1 cellular context compared by ENCODE assay signal in the genomic region with DNA sequence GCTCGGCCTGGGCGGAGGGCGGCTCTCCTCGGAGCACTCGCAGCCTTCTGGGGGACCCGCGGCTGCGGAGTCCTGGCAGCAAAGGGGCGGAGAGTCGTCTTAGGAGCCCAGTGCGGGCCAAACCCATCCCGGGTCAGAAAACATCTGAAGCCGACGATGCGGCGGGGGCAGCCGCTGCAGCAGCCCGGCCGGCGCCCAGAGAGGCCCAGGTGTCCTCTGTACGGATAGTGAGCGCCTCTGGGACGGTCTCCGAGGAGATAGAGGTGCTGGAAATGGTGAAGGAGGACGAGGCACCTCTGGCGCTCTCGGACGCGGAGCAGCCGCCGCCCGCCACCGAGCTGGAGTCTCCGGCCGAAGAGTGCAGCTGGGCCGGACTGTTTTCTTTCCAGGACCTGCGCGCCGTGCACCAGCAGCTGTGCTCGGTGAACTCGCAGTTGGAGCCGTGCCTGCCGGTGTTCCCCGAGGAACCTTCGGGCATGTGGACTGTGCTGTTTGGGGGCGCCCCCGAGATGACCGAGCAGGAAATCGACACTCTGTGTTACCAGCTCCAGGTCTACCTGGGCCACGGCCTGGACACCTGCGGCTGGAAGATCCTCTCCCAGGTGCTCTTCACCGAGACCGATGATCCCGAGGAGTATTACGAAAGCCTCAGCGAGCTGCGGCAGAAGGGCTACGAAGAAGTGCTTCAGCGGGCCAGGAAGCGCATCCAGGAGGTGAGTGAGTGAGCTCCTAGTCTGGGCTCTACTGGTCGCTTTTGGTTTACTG.
TF ChIP-seq lines count a peak whose summit lies in the region.

No MANE protein-coding gene starts in this region.

TF ChIP-seq in GM12878, 131 proteins besides CTCF, POLR2A, EP300 and RAD21 (continues in another document):
- no peak for TF ChIP-seq ETV6 (conservative IDR thresholded peaks at IDR 0.05 in 1 of 2, IDR thresholded peaks at IDR 0.05 in 1 of 2; ENCODE audit: borderline replicate concordance in 1 of 2, low read depth in 1 of 2)
- no peak for TF ChIP-seq TARDBP (IDR thresholded peaks at IDR 0.05; ENCODE audit: borderline replicate concordance)
- no peak for TF ChIP-seq BMI1 (IDR thresholded peaks at IDR 0.05; ENCODE audit: borderline replicate concordance)
- TF ChIP-seq, protein P1, sequence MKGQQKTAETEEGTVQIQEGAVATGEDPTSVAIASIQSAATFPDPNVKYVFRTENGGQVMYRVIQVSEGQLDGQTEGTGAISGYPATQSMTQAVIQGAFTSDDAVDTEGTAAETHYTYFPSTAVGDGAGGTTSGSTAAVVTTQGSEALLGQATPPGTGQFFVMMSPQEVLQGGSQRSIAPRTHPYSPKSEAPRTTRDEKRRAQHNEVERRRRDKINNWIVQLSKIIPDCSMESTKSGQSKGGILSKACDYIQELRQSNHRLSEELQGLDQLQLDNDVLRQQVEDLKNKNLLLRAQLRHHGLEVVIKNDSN (IDR thresholded peaks at IDR 0.05; ENCODE audit: borderline replicate concordance, extremely low read length, insufficient read depth, low read depth, low read length) = no peak
- no peak for TF ChIP-seq RFX5 (IDR thresholded peaks at IDR 0.05; ENCODE audit: low read depth, low read length)
- TF ChIP-seq, protein P2, sequence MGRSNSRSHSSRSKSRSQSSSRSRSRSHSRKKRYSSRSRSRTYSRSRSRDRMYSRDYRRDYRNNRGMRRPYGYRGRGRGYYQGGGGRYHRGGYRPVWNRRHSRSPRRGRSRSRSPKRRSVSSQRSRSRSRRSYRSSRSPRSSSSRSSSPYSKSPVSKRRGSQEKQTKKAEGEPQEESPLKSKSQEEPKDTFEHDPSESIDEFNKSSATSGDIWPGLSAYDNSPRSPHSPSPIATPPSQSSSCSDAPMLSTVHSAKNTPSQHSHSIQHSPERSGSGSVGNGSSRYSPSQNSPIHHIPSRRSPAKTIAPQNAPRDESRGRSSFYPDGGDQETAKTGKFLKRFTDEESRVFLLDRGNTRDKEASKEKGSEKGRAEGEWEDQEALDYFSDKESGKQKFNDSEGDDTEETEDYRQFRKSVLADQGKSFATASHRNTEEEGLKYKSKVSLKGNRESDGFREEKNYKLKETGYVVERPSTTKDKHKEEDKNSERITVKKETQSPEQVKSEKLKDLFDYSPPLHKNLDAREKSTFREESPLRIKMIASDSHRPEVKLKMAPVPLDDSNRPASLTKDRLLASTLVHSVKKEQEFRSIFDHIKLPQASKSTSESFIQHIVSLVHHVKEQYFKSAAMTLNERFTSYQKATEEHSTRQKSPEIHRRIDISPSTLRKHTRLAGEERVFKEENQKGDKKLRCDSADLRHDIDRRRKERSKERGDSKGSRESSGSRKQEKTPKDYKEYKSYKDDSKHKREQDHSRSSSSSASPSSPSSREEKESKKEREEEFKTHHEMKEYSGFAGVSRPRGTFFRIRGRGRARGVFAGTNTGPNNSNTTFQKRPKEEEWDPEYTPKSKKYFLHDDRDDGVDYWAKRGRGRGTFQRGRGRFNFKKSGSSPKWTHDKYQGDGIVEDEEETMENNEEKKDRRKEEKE (IDR thresholded peaks at IDR 0.05) = no peak
- TF ChIP-seq KDM1A (IDR thresholded peaks at IDR 0.05; ENCODE audit: borderline replicate concordance) = no peak
- TF ChIP-seq NFYA (IDR thresholded peaks at IDR 0.05; ENCODE audit: borderline replicate concordance, low read depth, low read length) = no peak
- TF ChIP-seq, protein P3, sequence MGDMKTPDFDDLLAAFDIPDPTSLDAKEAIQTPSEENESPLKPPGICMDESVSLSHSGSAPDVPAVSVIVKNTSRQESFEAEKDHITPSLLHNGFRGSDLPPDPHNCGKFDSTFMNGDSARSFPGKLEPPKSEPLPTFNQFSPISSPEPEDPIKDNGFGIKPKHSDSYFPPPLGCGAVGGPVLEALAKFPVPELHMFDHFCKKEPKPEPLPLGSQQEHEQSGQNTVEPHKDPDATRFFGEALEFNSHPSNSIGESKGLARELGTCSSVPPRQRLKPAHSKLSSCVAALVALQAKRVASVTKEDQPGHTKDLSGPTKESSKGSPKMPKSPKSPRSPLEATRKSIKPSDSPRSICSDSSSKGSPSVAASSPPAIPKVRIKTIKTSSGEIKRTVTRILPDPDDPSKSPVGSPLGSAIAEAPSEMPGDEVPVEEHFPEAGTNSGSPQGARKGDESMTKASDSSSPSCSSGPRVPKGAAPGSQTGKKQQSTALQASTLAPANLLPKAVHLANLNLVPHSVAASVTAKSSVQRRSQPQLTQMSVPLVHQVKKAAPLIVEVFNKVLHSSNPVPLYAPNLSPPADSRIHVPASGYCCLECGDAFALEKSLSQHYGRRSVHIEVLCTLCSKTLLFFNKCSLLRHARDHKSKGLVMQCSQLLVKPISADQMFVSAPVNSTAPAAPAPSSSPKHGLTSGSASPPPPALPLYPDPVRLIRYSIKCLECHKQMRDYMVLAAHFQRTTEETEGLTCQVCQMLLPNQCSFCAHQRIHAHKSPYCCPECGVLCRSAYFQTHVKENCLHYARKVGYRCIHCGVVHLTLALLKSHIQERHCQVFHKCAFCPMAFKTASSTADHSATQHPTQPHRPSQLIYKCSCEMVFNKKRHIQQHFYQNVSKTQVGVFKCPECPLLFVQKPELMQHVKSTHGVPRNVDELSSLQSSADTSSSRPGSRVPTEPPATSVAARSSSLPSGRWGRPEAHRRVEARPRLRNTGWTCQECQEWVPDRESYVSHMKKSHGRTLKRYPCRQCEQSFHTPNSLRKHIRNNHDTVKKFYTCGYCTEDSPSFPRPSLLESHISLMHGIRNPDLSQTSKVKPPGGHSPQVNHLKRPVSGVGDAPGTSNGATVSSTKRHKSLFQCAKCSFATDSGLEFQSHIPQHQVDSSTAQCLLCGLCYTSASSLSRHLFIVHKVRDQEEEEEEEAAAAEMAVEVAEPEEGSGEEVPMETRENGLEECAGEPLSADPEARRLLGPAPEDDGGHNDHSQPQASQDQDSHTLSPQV (IDR thresholded peaks at IDR 0.05) = no peak
- no peak for TF ChIP-seq MTA2 (IDR thresholded peaks at IDR 0.05; ENCODE audit: low read depth)
- TF ChIP-seq, protein P4, sequence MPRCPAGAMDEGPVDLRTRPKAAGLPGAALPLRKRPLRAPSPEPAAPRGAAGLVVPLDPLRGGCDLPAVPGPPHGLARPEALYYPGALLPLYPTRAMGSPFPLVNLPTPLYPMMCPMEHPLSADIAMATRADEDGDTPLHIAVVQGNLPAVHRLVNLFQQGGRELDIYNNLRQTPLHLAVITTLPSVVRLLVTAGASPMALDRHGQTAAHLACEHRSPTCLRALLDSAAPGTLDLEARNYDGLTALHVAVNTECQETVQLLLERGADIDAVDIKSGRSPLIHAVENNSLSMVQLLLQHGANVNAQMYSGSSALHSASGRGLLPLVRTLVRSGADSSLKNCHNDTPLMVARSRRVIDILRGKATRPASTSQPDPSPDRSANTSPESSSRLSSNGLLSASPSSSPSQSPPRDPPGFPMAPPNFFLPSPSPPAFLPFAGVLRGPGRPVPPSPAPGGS (IDR thresholded peaks at IDR 0.05; ENCODE audit: borderline replicate concordance, insufficient read depth, low read depth, low read length, poor library complexity, severe bottlenecking) = no peak
- TF ChIP-seq ZNF384 (IDR thresholded peaks at IDR 0.05; ENCODE audit: borderline replicate concordance, low read depth, low read length) = no peak
- no peak for TF ChIP-seq GATAD2B (conservative IDR thresholded peaks at IDR 0.05; ENCODE audit: low read depth)
- TF ChIP-seq, protein P5, sequence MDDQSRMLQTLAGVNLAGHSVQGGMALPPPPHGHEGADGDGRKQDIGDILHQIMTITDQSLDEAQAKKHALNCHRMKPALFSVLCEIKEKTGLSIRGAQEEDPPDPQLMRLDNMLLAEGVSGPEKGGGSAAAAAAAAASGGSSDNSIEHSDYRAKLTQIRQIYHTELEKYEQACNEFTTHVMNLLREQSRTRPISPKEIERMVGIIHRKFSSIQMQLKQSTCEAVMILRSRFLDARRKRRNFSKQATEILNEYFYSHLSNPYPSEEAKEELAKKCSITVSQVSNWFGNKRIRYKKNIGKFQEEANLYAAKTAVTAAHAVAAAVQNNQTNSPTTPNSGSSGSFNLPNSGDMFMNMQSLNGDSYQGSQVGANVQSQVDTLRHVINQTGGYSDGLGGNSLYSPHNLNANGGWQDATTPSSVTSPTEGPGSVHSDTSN (IDR thresholded peaks at IDR 0.05; ENCODE audit: insufficient replicate concordance, low read depth, low read length) = no peak
- TF ChIP-seq MEF2B (IDR thresholded peaks at IDR 0.05; ENCODE audit: partially characterized antibody, poor library complexity, severe bottlenecking) = no peak
- TF ChIP-seq GABPA (IDR thresholded peaks at IDR 0.05; ENCODE audit: low read depth) = 0 out of 2 replicates have a peak, but pooled peaks have one; percentile 9
- no peak for TF ChIP-seq SMAD5 (IDR thresholded peaks at IDR 0.05; ENCODE audit: low read depth)
- no peak for TF ChIP-seq DPF2 (IDR thresholded peaks at IDR 0.05)
- no peak for TF ChIP-seq NFXL1 (IDR thresholded peaks at IDR 0.05; ENCODE audit: borderline replicate concordance)
- TF ChIP-seq SMC3 (IDR thresholded peaks at IDR 0.05; ENCODE audit: borderline replicate concordance, low read length) = no peak
- no peak for TF ChIP-seq FOXK2 (IDR thresholded peaks at IDR 0.05)
- TF ChIP-seq, protein P6, sequence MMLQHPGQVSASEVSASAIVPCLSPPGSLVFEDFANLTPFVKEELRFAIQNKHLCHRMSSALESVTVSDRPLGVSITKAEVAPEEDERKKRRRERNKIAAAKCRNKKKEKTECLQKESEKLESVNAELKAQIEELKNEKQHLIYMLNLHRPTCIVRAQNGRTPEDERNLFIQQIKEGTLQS (IDR thresholded peaks at IDR 0.05; ENCODE audit: borderline replicate concordance, extremely low read depth, low read depth, low read length) = no peak
- TF ChIP-seq SRF (IDR thresholded peaks at IDR 0.05; ENCODE audit: low read depth in 2 of 2, low read length in 2 of 2) = 0 out of 4 replicates have a peak, but pooled peaks of 1 of the 2 experiments have one; percentile 41
- no peak for TF ChIP-seq NRF1 (conservative IDR thresholded peaks at IDR 0.05; ENCODE audit: low read depth, low read length)
- TF ChIP-seq RB1 (IDR thresholded peaks at IDR 0.05; ENCODE audit: borderline replicate concordance) = no peak
- TF ChIP-seq, protein P7, sequence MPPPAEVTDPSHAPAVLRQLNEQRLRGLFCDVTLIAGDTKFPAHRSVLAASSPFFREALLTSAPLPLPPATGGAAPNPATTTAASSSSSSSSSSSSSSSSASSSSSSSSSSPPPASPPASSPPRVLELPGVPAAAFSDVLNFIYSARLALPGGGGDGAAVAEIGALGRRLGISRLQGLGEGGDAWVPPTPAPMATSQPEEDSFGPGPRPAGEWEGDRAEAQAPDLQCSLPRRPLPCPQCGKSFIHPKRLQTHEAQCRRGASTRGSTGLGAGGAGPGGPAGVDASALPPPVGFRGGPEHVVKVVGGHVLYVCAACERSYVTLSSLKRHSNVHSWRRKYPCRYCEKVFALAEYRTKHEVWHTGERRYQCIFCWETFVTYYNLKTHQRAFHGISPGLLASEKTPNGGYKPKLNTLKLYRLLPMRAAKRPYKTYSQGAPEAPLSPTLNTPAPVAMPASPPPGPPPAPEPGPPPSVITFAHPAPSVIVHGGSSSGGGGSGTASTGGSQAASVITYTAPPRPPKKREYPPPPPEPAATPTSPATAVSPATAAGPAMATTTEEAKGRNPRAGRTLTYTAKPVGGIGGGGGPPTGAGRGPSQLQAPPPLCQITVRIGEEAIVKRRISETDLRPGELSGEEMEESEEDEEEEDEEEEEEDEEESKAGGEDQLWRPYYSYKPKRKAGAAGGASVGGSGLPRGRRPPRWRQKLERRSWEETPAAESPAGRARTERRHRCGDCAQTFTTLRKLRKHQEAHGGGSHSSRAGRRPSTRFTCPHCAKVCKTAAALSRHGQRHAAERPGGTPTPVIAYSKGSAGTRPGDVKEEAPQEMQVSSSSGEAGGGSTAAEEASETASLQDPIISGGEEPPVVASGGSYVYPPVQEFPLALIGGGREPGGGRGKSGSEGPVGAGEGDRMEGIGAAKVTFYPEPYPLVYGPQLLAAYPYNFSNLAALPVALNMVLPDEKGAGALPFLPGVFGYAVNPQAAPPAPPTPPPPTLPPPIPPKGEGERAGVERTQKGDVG (CRISPR knock-in tag; IDR thresholded peaks at IDR 0.05) = no peak
- TF ChIP-seq, protein P8, sequence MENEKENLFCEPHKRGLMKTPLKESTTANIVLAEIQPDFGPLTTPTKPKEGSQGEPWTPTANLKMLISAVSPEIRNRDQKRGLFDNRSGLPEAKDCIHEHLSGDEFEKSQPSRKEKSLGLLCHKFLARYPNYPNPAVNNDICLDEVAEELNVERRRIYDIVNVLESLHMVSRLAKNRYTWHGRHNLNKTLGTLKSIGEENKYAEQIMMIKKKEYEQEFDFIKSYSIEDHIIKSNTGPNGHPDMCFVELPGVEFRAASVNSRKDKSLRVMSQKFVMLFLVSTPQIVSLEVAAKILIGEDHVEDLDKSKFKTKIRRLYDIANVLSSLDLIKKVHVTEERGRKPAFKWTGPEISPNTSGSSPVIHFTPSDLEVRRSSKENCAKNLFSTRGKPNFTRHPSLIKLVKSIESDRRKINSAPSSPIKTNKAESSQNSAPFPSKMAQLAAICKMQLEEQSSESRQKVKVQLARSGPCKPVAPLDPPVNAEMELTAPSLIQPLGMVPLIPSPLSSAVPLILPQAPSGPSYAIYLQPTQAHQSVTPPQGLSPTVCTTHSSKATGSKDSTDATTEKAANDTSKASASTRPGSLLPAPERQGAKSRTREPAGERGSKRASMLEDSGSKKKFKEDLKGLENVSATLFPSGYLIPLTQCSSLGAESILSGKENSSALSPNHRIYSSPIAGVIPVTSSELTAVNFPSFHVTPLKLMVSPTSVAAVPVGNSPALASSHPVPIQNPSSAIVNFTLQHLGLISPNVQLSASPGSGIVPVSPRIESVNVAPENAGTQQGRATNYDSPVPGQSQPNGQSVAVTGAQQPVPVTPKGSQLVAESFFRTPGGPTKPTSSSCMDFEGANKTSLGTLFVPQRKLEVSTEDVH (IDR thresholded peaks at IDR 0.05; ENCODE audit: low read depth, partially characterized antibody) = no peak
- no peak for TF ChIP-seq RELA (IDR thresholded peaks at IDR 0.05; ENCODE audit: borderline replicate concordance, partially characterized antibody)
- TF ChIP-seq ASH2L (IDR thresholded peaks at IDR 0.05; ENCODE audit: borderline replicate concordance, low read depth) = no peak
- TF ChIP-seq, protein P9, sequence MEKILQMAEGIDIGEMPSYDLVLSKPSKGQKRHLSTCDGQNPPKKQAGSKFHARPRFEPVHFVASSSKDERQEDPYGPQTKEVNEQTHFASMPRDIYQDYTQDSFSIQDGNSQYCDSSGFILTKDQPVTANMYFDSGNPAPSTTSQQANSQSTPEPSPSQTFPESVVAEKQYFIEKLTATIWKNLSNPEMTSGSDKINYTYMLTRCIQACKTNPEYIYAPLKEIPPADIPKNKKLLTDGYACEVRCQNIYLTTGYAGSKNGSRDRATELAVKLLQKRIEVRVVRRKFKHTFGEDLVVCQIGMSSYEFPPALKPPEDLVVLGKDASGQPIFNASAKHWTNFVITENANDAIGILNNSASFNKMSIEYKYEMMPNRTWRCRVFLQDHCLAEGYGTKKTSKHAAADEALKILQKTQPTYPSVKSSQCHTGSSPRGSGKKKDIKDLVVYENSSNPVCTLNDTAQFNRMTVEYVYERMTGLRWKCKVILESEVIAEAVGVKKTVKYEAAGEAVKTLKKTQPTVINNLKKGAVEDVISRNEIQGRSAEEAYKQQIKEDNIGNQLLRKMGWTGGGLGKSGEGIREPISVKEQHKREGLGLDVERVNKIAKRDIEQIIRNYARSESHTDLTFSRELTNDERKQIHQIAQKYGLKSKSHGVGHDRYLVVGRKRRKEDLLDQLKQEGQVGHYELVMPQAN (conservative IDR thresholded peaks at IDR 0.05) = no peak
- TF ChIP-seq CREB1 (IDR thresholded peaks at IDR 0.05; ENCODE audit: low read depth) = no peak
- TF ChIP-seq SIX5 (IDR thresholded peaks at IDR 0.05; ENCODE audit: low read depth, low read length, severe bottlenecking) = no peak
- TF ChIP-seq ZNF207 (IDR thresholded peaks at IDR 0.05; ENCODE audit: borderline replicate concordance) = no peak
- TF ChIP-seq EED (IDR thresholded peaks at IDR 0.05; ENCODE audit: low read depth) = peak; percentile 23; the same call in 1 of the 2 replicates
- TF ChIP-seq KLF5 (IDR thresholded peaks at IDR 0.05; ENCODE audit: partially characterized antibody) = no peak
- TF ChIP-seq WRNIP1 (IDR thresholded peaks at IDR 0.05; ENCODE audit: borderline replicate concordance, low read depth, low read length) = no peak
- no peak for TF ChIP-seq ZZZ3 (IDR thresholded peaks at IDR 0.05; ENCODE audit: control insufficient read depth, insufficient read length, low read depth)
